8 cellular contexts compared by ENCODE assay signal in the genomic region with DNA sequence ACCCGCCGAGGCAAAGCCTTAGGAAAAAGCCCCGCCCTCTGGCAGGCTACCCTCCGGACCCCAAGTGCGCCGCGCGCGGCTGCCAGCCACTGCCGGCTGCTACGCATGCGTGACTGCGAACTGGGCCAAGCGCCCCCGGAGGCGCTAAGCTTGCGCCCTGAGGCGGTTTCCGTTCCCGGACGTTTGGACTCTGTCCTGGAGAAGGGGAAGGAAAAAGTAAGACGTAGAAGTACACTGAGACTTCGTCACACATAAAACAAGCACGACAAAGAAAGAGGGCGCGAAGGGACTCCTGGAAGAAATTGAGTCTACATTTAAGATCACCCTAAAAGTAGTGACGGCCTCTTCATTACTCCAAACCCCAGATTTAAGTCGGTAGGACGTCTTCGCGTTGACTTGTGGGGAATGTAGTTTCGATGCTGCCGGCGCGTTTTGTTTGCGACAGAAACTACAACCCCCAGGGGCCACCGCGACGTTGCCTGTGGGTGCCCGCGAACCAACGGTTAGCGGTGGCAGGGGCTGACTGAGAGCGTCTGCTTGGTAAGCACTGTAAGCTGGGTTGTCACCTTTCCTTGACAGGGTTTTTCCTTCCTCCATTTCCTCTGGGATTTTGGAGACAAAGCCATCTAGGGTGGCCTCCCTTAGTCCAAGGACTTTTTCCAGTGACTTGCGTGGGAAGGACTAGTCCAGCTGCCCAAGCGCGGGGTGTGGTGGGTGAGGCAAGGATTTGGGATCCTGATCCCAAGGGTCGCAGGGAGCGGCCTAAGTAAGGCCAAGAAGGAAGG. TPM values are rescaled to one million over a fixed set of nuclear protein-coding genes. Genes with fewer than 3 reads are reported as not detected.
DNase-seq lines count a peak whose midpoint lies in the region; ATAC-seq lines count a peak whose summit lies in the region.

A gene (plus strand): TSS at position 472 of the 785 bp plus-strand sequence. CDS start 49,715 bp downstream, outside the sequence.

- H3K4me1 ChIP-seq in effector memory CD4-positive, alpha-beta T cell (ENCODE audit: control insufficient read depth, insufficient read depth, low read length, poor library complexity, severe bottlenecking), result peaks cover 9% of the 10 kb centered on the region

- H3K36me3 ChIP-seq in effector memory CD4-positive, alpha-beta T cell (ENCODE audit: control insufficient read depth, insufficient read depth, low read length), result no peaks in the 10 kb centered on the region

- no peaks in the 10 kb centered on the region for H3K27me3 ChIP-seq in effector memory CD4-positive, alpha-beta T cell (replicated peaks; ENCODE audit: control insufficient read depth, insufficient read depth, low read length, poor library complexity, severe bottlenecking)

- H3K9me3 ChIP-seq in effector memory CD4-positive, alpha-beta T cell (ENCODE audit: control insufficient read depth, low read length), result no peaks in the 10 kb centered on the region

- ATAC-seq in GM19468 (IDR thresholded peaks at IDR 0.05; ENCODE audit: extremely low read depth, unreplicated experiment), result peak; percentile 53

- H3K27ac ChIP-seq in effector memory CD4-positive, alpha-beta T cell (ENCODE audit: insufficient read depth, low read length, poor library complexity, severe bottlenecking), result peak within 1 kb of the TSS; percentile 99

- peak within 1 kb of the TSS; percentile 74 for H3K4me3 ChIP-seq in effector memory CD4-positive, alpha-beta T cell (ENCODE audit: insufficient read depth, low read depth, low read length, poor library complexity, severe bottlenecking)

- DNase-seq in COLO668 (lab: John Stamatoyannopoulos, UW; ENCODE audit: unreplicated experiment) (peak; percentile 93), HS-5 (ENCODE audit: low read depth) (peak; percentile 93), NOMO-1 treated with DMSO at 0.1 percent for 48 hours (lab: John Stamatoyannopoulos, UW; ENCODE audit: unreplicated experiment) (peak; percentile 96), lung microvascular endothelial cell (ENCODE audit: low read depth in 2 of 2) (peak; percentile 98)
- peak; percentile 89 to 91 for DNase-seq in activated CD8-positive, alpha-beta memory T cell treated with anti-CD3 and anti-CD28 coated beads for 4 hours (ENCODE audit: low read depth in 2 of 2)
- DNase-seq in effector memory CD4-positive, alpha-beta T cell, result peak; percentile 86 to 92 (median 91)
- DNase-seq in stimulated activated CD4-positive, alpha-beta T cell treated with anti-CD3 and anti-CD28 coated beads, TNF-alpha, amount 100 ng/mL, for 48 hours (ENCODE audit: low read depth in 3 of 3), result peak; percentile 89 to 91 (median 90)

RNA-seq across cellular contexts. Expression of the gene that starts here (rescaled TPM):
- 11.1 and 12.9 TPM in 2 replicates for total RNA-seq in lung microvascular endothelial cell

Comparison
In these comparisons a context has a peak if more than half of its experiments do, and no peak if none do; other contexts are left out.
1. Peak in every context shown above with its lines: DNase-seq, ATAC-seq, H3K4me3 ChIP-seq and H3K27ac ChIP-seq.